ENCODE assay signal across 21 cellular contexts in the genomic region with DNA sequence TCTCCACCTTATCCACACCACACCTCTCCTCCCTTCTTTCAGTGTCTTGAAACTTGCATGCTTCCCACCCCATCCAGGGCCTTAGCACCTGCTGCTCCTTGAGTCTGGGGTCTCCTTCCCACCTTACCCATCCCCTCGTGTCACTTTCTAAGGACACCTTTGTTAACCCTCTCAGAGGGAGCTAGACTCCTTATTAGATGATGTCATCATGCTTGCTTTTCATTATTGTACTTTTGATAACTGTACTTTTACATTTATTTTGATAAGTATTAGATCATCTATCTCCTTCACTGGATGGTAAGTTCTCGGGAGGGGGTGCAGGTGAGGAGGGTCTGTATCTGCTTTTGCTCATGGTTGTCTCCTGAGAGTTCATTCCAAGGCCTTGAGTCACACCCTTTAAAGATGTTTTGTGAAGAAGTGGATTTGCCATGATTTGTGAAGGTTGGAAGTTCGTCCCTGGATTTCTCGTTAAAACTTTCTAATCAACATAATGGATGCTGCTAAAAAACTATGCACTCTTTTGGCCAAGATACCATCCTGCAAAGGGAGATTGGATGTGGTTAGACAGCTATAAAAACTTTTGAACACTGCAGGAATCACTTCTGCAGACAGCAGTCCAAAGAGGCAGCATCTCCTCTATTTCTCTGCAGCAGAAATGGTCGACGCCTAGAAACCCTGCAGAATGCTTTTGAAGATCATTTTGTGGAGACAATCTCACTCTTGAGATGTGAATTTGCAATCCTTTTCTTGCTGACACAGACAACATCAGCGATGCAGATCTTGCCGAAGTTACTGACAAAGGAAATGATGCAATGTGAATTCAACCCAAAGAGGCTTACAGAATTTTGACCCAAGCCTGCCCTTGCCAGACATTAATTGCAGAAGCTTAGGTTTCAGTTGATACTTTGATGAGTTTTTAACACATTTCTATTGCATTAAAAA.
DNase-seq lines count a peak whose midpoint lies in the region; ATAC-seq and TF ChIP-seq lines count a peak whose summit lies in the region.
"Had no signal": no experiment of that assay in that cellular context is flagged by ENCODE, and none has a peak within 500 bp of the region (broad histone marks: within the 10 kb centered on the region; RNA-seq: fewer than 3 reads in every experiment).

No MANE protein-coding gene starts in this region.

- intact Hi-C loops in IMR-90 (cut with micrococcal nuclease): no loop called here
- intact Hi-C loops in thyroid gland (cut with DNase I): no loop called here

- no peak overlapping the region for H2AFZ ChIP-seq in IMR-90 (replicated peaks; ENCODE audit: low read length, poor library complexity)

- H3K9me1 ChIP-seq in IMR-90 (ENCODE audit: insufficient read depth, low read length): no peaks in the 10 kb centered on the region

- H3K79me1 ChIP-seq in IMR-90 (ENCODE audit: low read depth in 1 of 2, low read length in 2 of 2): no peaks in the 10 kb centered on the region

- DNase-seq in IMR-90 (peak; percentile 8), SK-N-MC (ENCODE audit: low read depth, low spot score) (peak; percentile 81), islet precursor cell (peak; percentile 68), putamen (ENCODE audit: low spot score) (no peak), thyroid gland (no peak), NCI-H2227 (lab: John Stamatoyannopoulos, UW; ENCODE audit: unreplicated experiment) (no peak)
- DNase-seq: activated CD4-positive, CD25-positive, alpha-beta regulatory T cell treated with anti-CD3 and anti-CD28 coated beads, Interleukin-2, amount 50 U/mL, for 72 hours; activated CD8-positive, alpha-beta memory T cell treated with anti-CD3 and anti-CD28 coated beads, Interleukin-2, amount 50 U/mL, for 48 hours; foreskin fibroblast; GF-D8; mammary epithelial cell; natural killer cell; NCI-H1436 treated with DMSO at 0.1 percent for 48 hours; SHP77 treated with DMSO at 0.1 percent for 48 hours; stimulated activated CD4-positive, alpha-beta T cell treated with anti-CD3 and anti-CD28 coated beads, Interleukin-4, amount 100 ng/mL, for 4 hours; T-helper 9 cell had no signal

- no peak overlapping the region for H3K14ac ChIP-seq in IMR-90 (replicated peaks; ENCODE audit: low read depth, low read length)

- no peak overlapping the region for H3K27ac ChIP-seq in BLaER1
- H3K27ac ChIP-seq in IMR-90 (ENCODE audit: insufficient read depth, low read length): no peak overlapping the region
- H3K27ac ChIP-seq in SK-N-MC: peak overlapping the region; percentile 95
- H3K27ac ChIP-seq in thyroid gland: no peak overlapping the region
- H3K27ac ChIP-seq: ascending aorta, C4-2B, prostate gland had no signal

- POLR2A ChIA-PET in IMR-90 (lab: Charles Lee; ENCODE audit: unreplicated experiment): no interaction called here

- H2BK20ac ChIP-seq in IMR-90 (ENCODE audit: low read depth, low read length): no peak overlapping the region

- no peak overlapping the region for H2AK5ac ChIP-seq in IMR-90 (ENCODE audit: low read depth, low read length)

- no peak overlapping the region for H2BK15ac ChIP-seq in IMR-90 (ENCODE audit: low read depth, low read length)

- H3K4me3 ChIP-seq in BLaER1: no peak overlapping the region
- H3K4me3 ChIP-seq in IMR-90 (ENCODE audit: insufficient read depth, low read depth, low read length): no peak overlapping the region
- H3K4me3 ChIP-seq in SK-N-MC: peak overlapping the region; percentile 66
- no peak overlapping the region for H3K4me3 ChIP-seq in thyroid gland (replicated peaks in 1 of 3)
- H3K4me3 ChIP-seq: ascending aorta, prostate gland had no signal

- H4K91ac ChIP-seq in IMR-90 (ENCODE audit: insufficient read depth, low read depth, low read length): no peak overlapping the region

- H3K56ac ChIP-seq in IMR-90 (ENCODE audit: extremely low read depth, insufficient read depth, low read length): no peak overlapping the region

- WGBS in IMR-90 (ENCODE audit: extremely low coverage in 2 of 2, insufficient read length in 1 of 2), 2 experiments: no CpG with 5 or more reads among the region's 8 CpGs
- WGBS in thyroid gland, 2 donors: 63 to 66% methylated on average over 8 of the region's 8 CpGs

- in situ Hi-C loops in IMR-90 (cut with MboI; ENCODE audit: low sequenced_read_pairs): no loop called here

- no peak overlapping the region for H3K23ac ChIP-seq in IMR-90 (ENCODE audit: low read depth, low read length)

- H2BK120ac ChIP-seq in IMR-90 (ENCODE audit: low read depth, low read length): no peak overlapping the region

- H3K4me2 ChIP-seq in BLaER1 (0 out of 2 replicates have a peak overlapping the region, but pooled peaks have one; percentile 1), IMR-90 (ENCODE audit: low read depth, low read length) (no peak overlapping the region)

- H3K4ac ChIP-seq in IMR-90 (ENCODE audit: low read depth, low read length): no peak overlapping the region

- no peak overlapping the region; the same call in 1 of the 2 replicates for H3K18ac ChIP-seq in IMR-90 (ENCODE audit: low read depth, low read length)

- H3K36me3 ChIP-seq in BLaER1 (no peaks in the 10 kb centered on the region), IMR-90 (ENCODE audit: control insufficient read depth, insufficient read depth, low read length) (no peaks in the 10 kb centered on the region), SK-N-MC (ENCODE audit: insufficient read depth, low read length) (no peaks in the 10 kb centered on the region), thyroid gland (no peaks in the 10 kb centered on the region)
- H3K36me3 ChIP-seq: ascending aorta, prostate gland had no signal

- no TSS peak for BruUV-seq in IMR-90 (replicated peaks; lab: Mats Ljungman, UMichigan)

- H4K5ac ChIP-seq in IMR-90 (ENCODE audit: low read depth, low read length): no peak overlapping the region; the same call in 1 of the 2 replicates

- no peak overlapping the region for H2BK5ac ChIP-seq in IMR-90 (ENCODE audit: low read depth, low read length, poor library complexity, severe bottlenecking)

- H3K9me3 ChIP-seq in BLaER1: no peaks in the 10 kb centered on the region
- no peaks in the 10 kb centered on the region for H3K9me3 ChIP-seq in IMR-90 (ENCODE audit: control insufficient read depth, insufficient read depth, low read length)
- no peaks in the 10 kb centered on the region for H3K9me3 ChIP-seq in SK-N-MC (ENCODE audit: low read depth, low read length)
- no peaks in the 10 kb centered on the region for H3K9me3 ChIP-seq in thyroid gland
- H3K9me3 ChIP-seq: ascending aorta, prostate gland had no signal

- no peak overlapping the region for H3K9ac ChIP-seq in BLaER1
- H3K9ac ChIP-seq in IMR-90 (ENCODE audit: low read depth, low read length): no peak overlapping the region
- H3K9ac ChIP-seq in SK-N-MC (ENCODE audit: insufficient read length): peak overlapping the region; percentile 64

- TF ChIP-seq CTCF in IMR-90 (conservative IDR thresholded peaks at IDR 0.05; ENCODE audit: low read depth, low read length) (no peak), thyroid gland (IDR thresholded peaks at IDR 0.05) (no peak)

- H3K27me3 ChIP-seq in BLaER1 (no peaks in the 10 kb centered on the region), IMR-90 (ENCODE audit: control insufficient read depth, insufficient read depth, low read length) (peaks cover 3% of the 10 kb centered on the region; the same call in 1 of the 2 replicates), thyroid gland (no peaks in the 10 kb centered on the region)
- H3K27me3 ChIP-seq: ascending aorta had no signal

- no peaks in the 10 kb centered on the region for H3K4me1 ChIP-seq in BLaER1
- no peaks in the 10 kb centered on the region for H3K4me1 ChIP-seq in IMR-90 (ENCODE audit: control insufficient read depth, insufficient read depth, low read length)
- peaks cover 0 to 8% of the 10 kb centered on the region in 2 donors for H3K4me1 ChIP-seq in thyroid gland
- H3K4me1 ChIP-seq: ascending aorta, prostate gland had no signal

- TF ChIP-seq POLR2A in IMR-90 (IDR thresholded peaks at IDR 0.05; ENCODE audit: low read depth, low read length) (no peak), thyroid gland (IDR thresholded peaks at IDR 0.05) (no peak)

- TF ChIP-seq RAD21 in IMR-90 (IDR thresholded peaks at IDR 0.05; ENCODE audit: low read length): no peak

- no peak overlapping the region for H2AK9ac ChIP-seq in IMR-90 (replicated peaks; ENCODE audit: low read depth, low read length, poor library complexity)

- CTCF ChIA-PET in IMR-90 (lab: Yijun Ruan, JAX): interaction anchor here (0.6 kb wide), 1 partner anchor 668 kb away, joined by 3 read pairs; no protein-coding TSS in a partner anchor

- no peak overlapping the region for H4K8ac ChIP-seq in IMR-90 (ENCODE audit: low read depth in 2 of 2, low read length in 2 of 2)

- no peak for ATAC-seq in IMR-90 (ENCODE audit: low read depth)
- ATAC-seq: HCT116, natural killer cell had no signal

- dilution Hi-C loops in IMR-90 (cut with HindIII; ENCODE audit: low sequenced_read_pairs, unreplicated experiment): no loop called here

- H4K20me1 ChIP-seq in BLaER1: no peaks in the 10 kb centered on the region
- H4K20me1 ChIP-seq in IMR-90 (ENCODE audit: insufficient read depth, low read length): no peaks in the 10 kb centered on the region

TF ChIP-seq in IMR-90, 13 proteins besides CTCF, POLR2A, EP300 and RAD21 (continues in another document):
- TF ChIP-seq FOS (IDR thresholded peaks at IDR 0.05; ENCODE audit: low read depth, low read length) (no peak), MXI1 (IDR thresholded peaks at IDR 0.05; ENCODE audit: borderline replicate concordance, low read depth, low read length) (no peak), BHLHE40 (IDR thresholded peaks at IDR 0.05; ENCODE audit: low read depth, low read length) (no peak), NFE2L2 (IDR thresholded peaks at IDR 0.05; ENCODE audit: low read depth, low read length) (no peak), MAFK (IDR thresholded peaks at IDR 0.05; ENCODE audit: low read depth, low read length) (no peak), MAZ (IDR thresholded peaks at IDR 0.05; ENCODE audit: borderline replicate concordance, low read depth, low read length) (no peak), CHD1 (IDR thresholded peaks at IDR 0.05; ENCODE audit: low read depth, low read length) (no peak)
- TF ChIP-seq, protein P1, sequence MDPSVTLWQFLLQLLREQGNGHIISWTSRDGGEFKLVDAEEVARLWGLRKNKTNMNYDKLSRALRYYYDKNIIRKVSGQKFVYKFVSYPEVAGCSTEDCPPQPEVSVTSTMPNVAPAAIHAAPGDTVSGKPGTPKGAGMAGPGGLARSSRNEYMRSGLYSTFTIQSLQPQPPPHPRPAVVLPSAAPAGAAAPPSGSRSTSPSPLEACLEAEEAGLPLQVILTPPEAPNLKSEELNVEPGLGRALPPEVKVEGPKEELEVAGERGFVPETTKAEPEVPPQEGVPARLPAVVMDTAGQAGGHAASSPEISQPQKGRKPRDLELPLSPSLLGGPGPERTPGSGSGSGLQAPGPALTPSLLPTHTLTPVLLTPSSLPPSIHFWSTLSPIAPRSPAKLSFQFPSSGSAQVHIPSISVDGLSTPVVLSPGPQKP (IDR thresholded peaks at IDR 0.05; ENCODE audit: borderline replicate concordance, low read depth, low read length): no peak

Comparison
In these comparisons a context has a peak if more than half of its experiments do, and no peak if none do; other contexts are left out.
1. DNase-seq: peak in IMR-90 (single experiment), SK-N-MC (single experiment) and islet precursor cell (single experiment); none in putamen (single experiment), thyroid gland (0 of 2) and NCI-H2227 (single experiment).